24 cellular contexts compared by ENCODE assay signal in genomic region chr15:51088585-51088984, GRCh38.
"Had no signal": no experiment of that assay in that cellular context is flagged by ENCODE, and none has a peak within 500 bp of the region (broad histone marks: within the 10 kb centered on the region; RNA-seq: fewer than 3 reads in every experiment).

No MANE protein-coding gene starts in this region.

- DNase-seq: activated CD4-positive, alpha-beta T cell treated with anti-CD3 and anti-CD28 coated beads for 4 hours; activated CD4-positive, alpha-beta T cell treated with anti-CD3 and anti-CD28 coated beads, Interleukin-2, amount 50 U/mL, for 4 hours; activated gamma-delta T cell; activated naive CD4-positive, alpha-beta T cell treated with anti-CD3 and anti-CD28 coated beads, Interleukin-2, amount 10 ng/mL, durations not matched to agents 7 days and 5 days; activated naive CD8-positive, alpha-beta T cell treated with anti-CD3 and anti-CD28 coated beads, Interleukin-2, amount 10 ng/mL, durations not matched to agents 7 days and 5 days; activated T-cell treated with anti-CD3 and anti-CD28 coated beads for 4 hours; activated T-cell treated with anti-CD3 and anti-CD28 coated beads, Interleukin-2, amount 50 U/mL, for 72 hours; brain microvascular endothelial cell; caudate nucleus; foreskin fibroblast; head of caudate nucleus; hippocampal formation; immature natural killer cell; kidney; left colon; mammary epithelial cell; posterior cingulate gyrus; right cardiac atrium; stimulated activated CD4-positive, alpha-beta T cell treated with anti-CD3 and anti-CD28 coated beads, Interleukin-15, amount 100 ng/mL, for 24 hours; stimulated activated CD4-positive, alpha-beta T cell treated with anti-CD3 and anti-CD28 coated beads, Interleukin-2, amount 100 ng/mL, for 24 hours; stimulated activated naive B cell treated with anti-CD40 and anti-IgM and Interleukin-4, amounts not matched to agents 10 μg/mL and 1 μg/mL and 100 μg/mL, for 72 hours had no signal

- H3K4me3 ChIP-seq: suprapubic skin, tibial nerve had no signal

- H3K36me3 ChIP-seq: brain microvascular endothelial cell, suprapubic skin, tibial nerve had no signal

- H3K27ac ChIP-seq: brain microvascular endothelial cell, suprapubic skin had no signal

- H3K27me3 ChIP-seq: brain microvascular endothelial cell had no signal

- H3K9me3 ChIP-seq: suprapubic skin, tibial nerve had no signal

- ATAC-seq: activated T-cell treated with anti-CD3 and anti-CD28 coated beads, Interleukin-2, amount 50 U/mL, for 72 hours; esophagus mucosa; left colon; right cardiac atrium; stimulated activated naive B cell treated with anti-CD40 and anti-IgM and Interleukin-4, amounts not matched to agents 10 μg/mL and 1 μg/mL and 100 μg/mL, for 72 hours had no signal
